1 cellular context compared by ENCODE assay signal in genomic region chr17:74442670-74443515, GRCh38.
TF ChIP-seq lines count a peak whose summit lies in the region.

No MANE protein-coding gene starts in this region.

TF ChIP-seq in HepG2, 621 proteins besides CTCF, POLR2A, EP300 and RAD21 (continued from another document and continues in another):
- TF ChIP-seq ZNF713 (CRISPR knock-in tag; IDR thresholded peaks at IDR 0.05) = no peak; the same call in 1 of the 2 replicates
- TF ChIP-seq TCF7 (IDR thresholded peaks at IDR 0.05; ENCODE audit: low read depth) = peak; percentile 87
- no peak for TF ChIP-seq JUNB (CRISPR knock-in tag; IDR thresholded peaks at IDR 0.05; ENCODE audit: borderline replicate concordance)
- TF ChIP-seq FIP1L1 (IDR thresholded peaks at IDR 0.05; ENCODE audit: borderline replicate concordance, insufficient read depth, low read depth, low read length) = no peak; the same call in 1 of the 2 replicates
- TF ChIP-seq ZNF816 (CRISPR knock-in tag; IDR thresholded peaks at IDR 0.05; ENCODE audit: borderline replicate concordance) = no peak
- TF ChIP-seq MTERF4 (CRISPR knock-in tag; IDR thresholded peaks at IDR 0.05) = no peak; the same call in 1 of the 2 replicates
- peak; percentile 69 for TF ChIP-seq ZNF777 (CRISPR knock-in tag; IDR thresholded peaks at IDR 0.05)
- TF ChIP-seq SCMH1 (CRISPR knock-in tag; IDR thresholded peaks at IDR 0.05; ENCODE audit: borderline replicate concordance) = no peak
- TF ChIP-seq, protein P1, sequence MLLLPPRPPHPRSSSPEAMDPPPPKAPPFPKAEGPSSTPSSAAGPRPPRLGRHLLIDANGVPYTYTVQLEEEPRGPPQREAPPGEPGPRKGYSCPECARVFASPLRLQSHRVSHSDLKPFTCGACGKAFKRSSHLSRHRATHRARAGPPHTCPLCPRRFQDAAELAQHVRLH (CRISPR knock-in tag; IDR thresholded peaks at IDR 0.05; ENCODE audit: borderline replicate concordance, low read depth) = peak; percentile 91; the same call in 1 of the 2 replicates
- TF ChIP-seq ZNF513 (CRISPR knock-in tag; conservative IDR thresholded peaks at IDR 0.05) = 0 out of 2 replicates have a peak, but pooled peaks have one; percentile 39
- peak; percentile 80; the same call in 1 of the 2 replicates for TF ChIP-seq DPF2 (CRISPR knock-in tag; IDR thresholded peaks at IDR 0.05; ENCODE audit: borderline replicate concordance, low read depth)
- peak; percentile 17; the same call in 1 of the 2 replicates for TF ChIP-seq ZNF563 (CRISPR knock-in tag; IDR thresholded peaks at IDR 0.05)
- TF ChIP-seq SKI (IDR thresholded peaks at IDR 0.05; ENCODE audit: partially characterized antibody) = peak; percentile 81
- TF ChIP-seq, protein P2, sequence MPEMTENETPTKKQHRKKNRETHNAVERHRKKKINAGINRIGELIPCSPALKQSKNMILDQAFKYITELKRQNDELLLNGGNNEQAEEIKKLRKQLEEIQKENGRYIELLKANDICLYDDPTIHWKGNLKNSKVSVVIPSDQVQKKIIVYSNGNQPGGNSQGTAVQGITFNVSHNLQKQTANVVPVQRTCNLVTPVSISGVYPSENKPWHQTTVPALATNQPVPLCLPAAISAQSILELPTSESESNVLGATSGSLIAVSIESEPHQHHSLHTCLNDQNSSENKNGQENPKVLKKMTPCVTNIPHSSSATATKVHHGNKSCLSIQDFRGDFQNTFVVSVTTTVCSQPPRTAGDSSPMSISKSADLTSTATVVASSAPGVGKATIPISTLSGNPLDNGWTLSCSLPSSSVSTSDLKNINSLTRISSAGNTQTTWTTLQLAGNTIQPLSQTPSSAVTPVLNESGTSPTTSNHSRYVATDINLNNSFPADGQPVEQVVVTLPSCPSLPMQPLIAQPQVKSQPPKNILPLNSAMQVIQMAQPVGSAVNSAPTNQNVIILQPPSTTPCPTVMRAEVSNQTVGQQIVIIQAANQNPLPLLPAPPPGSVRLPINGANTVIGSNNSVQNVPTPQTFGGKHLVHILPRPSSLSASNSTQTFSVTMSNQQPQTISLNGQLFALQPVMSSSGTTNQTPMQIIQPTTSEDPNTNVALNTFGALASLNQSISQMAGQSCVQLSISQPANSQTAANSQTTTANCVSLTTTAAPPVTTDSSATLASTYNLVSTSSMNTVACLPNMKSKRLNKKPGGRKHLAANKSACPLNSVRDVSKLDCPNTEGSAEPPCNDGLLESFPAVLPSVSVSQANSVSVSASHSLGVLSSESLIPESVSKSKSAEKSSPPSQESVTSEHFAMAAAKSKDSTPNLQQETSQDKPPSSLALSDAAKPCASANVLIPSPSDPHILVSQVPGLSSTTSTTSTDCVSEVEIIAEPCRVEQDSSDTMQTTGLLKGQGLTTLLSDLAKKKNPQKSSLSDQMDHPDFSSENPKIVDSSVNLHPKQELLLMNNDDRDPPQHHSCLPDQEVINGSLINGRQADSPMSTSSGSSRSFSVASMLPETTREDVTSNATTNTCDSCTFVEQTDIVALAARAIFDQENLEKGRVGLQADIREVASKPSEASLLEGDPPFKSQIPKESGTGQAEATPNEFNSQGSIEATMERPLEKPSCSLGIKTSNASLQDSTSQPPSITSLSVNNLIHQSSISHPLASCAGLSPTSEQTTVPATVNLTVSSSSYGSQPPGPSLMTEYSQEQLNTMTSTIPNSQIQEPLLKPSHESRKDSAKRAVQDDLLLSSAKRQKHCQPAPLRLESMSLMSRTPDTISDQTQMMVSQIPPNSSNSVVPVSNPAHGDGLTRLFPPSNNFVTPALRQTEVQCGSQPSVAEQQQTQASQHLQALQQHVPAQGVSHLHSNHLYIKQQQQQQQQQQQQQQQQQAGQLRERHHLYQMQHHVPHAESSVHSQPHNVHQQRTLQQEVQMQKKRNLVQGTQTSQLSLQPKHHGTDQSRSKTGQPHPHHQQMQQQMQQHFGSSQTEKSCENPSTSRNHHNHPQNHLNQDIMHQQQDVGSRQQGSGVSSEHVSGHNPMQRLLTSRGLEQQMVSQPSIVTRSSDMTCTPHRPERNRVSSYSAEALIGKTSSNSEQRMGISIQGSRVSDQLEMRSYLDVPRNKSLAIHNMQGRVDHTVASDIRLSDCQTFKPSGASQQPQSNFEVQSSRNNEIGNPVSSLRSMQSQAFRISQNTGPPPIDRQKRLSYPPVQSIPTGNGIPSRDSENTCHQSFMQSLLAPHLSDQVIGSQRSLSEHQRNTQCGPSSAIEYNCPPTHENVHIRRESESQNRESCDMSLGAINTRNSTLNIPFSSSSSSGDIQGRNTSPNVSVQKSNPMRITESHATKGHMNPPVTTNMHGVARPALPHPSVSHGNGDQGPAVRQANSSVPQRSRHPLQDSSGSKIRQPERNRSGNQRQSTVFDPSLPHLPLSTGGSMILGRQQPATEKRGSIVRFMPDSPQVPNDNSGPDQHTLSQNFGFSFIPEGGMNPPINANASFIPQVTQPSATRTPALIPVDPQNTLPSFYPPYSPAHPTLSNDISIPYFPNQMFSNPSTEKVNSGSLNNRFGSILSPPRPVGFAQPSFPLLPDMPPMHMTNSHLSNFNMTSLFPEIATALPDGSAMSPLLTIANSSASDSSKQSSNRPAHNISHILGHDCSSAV (CRISPR knock-in tag; IDR thresholded peaks at IDR 0.05; ENCODE audit: borderline replicate concordance) = no peak
- peak; percentile 98 for TF ChIP-seq NCOA1 (CRISPR knock-in tag; IDR thresholded peaks at IDR 0.05)
- no peak for TF ChIP-seq SRSF1 (optimal IDR thresholded peaks at IDR 0.05; ENCODE audit: low read depth, low read length)
- peak; percentile 64; the same call in 1 of the 2 replicates for TF ChIP-seq ZNF768 (CRISPR knock-in tag; IDR thresholded peaks at IDR 0.05)
- 0 out of 2 replicates have a peak, but pooled peaks have one; percentile 2 for TF ChIP-seq CEBPB (IDR thresholded peaks at IDR 0.05; ENCODE audit: borderline replicate concordance, low read depth, low read length)
- no peak; the same call in 1 of the 2 replicates for TF ChIP-seq FUBP1 (CRISPR knock-in tag; IDR thresholded peaks at IDR 0.05; ENCODE audit: borderline replicate concordance)
- no peak for TF ChIP-seq ZNF749 (CRISPR knock-in tag; IDR thresholded peaks at IDR 0.05; ENCODE audit: borderline replicate concordance)
- TF ChIP-seq SRF (IDR thresholded peaks at IDR 0.05; ENCODE audit: low read depth, low read length) = peak; percentile 35; the same call in 1 of the 2 replicates
- peak; percentile 81 for TF ChIP-seq HOXA5 (CRISPR knock-in tag; IDR thresholded peaks at IDR 0.05)
- no peak for TF ChIP-seq ATAD3A (CRISPR knock-in tag; IDR thresholded peaks at IDR 0.05)
- TF ChIP-seq SMAD3 (CRISPR knock-in tag; IDR thresholded peaks at IDR 0.05) = peak; percentile 89
- TF ChIP-seq IRF2 (CRISPR knock-in tag; IDR thresholded peaks at IDR 0.05) = peak; percentile 92
- TF ChIP-seq, protein P3, sequence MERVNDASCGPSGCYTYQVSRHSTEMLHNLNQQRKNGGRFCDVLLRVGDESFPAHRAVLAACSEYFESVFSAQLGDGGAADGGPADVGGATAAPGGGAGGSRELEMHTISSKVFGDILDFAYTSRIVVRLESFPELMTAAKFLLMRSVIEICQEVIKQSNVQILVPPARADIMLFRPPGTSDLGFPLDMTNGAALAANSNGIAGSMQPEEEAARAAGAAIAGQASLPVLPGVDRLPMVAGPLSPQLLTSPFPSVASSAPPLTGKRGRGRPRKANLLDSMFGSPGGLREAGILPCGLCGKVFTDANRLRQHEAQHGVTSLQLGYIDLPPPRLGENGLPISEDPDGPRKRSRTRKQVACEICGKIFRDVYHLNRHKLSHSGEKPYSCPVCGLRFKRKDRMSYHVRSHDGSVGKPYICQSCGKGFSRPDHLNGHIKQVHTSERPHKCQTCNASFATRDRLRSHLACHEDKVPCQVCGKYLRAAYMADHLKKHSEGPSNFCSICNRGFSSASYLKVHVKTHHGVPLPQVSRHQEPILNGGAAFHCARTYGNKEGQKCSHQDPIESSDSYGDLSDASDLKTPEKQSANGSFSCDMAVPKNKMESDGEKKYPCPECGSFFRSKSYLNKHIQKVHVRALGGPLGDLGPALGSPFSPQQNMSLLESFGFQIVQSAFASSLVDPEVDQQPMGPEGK (CRISPR knock-in tag; IDR thresholded peaks at IDR 0.05) = peak; percentile 99
- TF ChIP-seq ZBTB43 (CRISPR knock-in tag; conservative IDR thresholded peaks at IDR 0.05) = peak; percentile 93
- TF ChIP-seq HHEX (CRISPR knock-in tag; IDR thresholded peaks at IDR 0.05) = 0 out of 2 replicates have a peak, but pooled peaks have one; percentile 55
- peak; percentile 75; the same call in 1 of the 2 replicates for TF ChIP-seq CREB3 (CRISPR knock-in tag; IDR thresholded peaks at IDR 0.05)
- TF ChIP-seq TARDBP (CRISPR knock-in tag; IDR thresholded peaks at IDR 0.05) = peak; percentile 99
